9 cellular contexts compared by ENCODE assay signal in genomic region chr12:51846911-51847829, GRCh38. TPM values are rescaled to one million over a fixed set of nuclear protein-coding genes. Genes with fewer than 3 reads are reported as not detected.
DNase-seq lines count a peak whose midpoint lies in the region; ATAC-seq and TF ChIP-seq lines count a peak whose summit lies in the region.
"Had no signal": no experiment of that assay in that cellular context is flagged by ENCODE, and none has a peak within 500 bp of the region (broad histone marks: within the 10 kb centered on the region; RNA-seq: fewer than 3 reads in every experiment).

No MANE protein-coding gene starts in this region.

- peak overlapping the region; percentile 65 for H2AFZ ChIP-seq in GM23248

- CTCF ChIA-PET in activated CD4-positive, alpha-beta T cell treated with anti-CD3 and anti-CD28 coated beads, Interleukin-2, amount 10 ng/mL, durations not matched to agents 7 days and 5 days (lab: Charles Lee), result interaction anchor here (1.2 to 1.4 kb wide), 2 partner anchors 23 to 34 kb away, joined by 3 read pairs; no protein-coding TSS in a partner anchor
- CTCF ChIA-PET in naive thymus-derived CD4-positive, alpha-beta T cell (lab: Charles Lee), result interaction anchor here (1.0 kb wide), 1 partner anchor 39 kb away, joined by 3 read pairs; no protein-coding TSS in a partner anchor

- H3K27ac Mint-ChIP-seq in activated CD4-positive, alpha-beta T cell treated with anti-CD3 and anti-CD28 coated beads, Interleukin-2, amount 10 ng/mL, durations not matched to agents 7 days and 5 days, result no peak overlapping the region
- H3K27ac Mint-ChIP-seq in endothelial cell (ENCODE audit: unreplicated experiment), result peak overlapping the region; percentile 80
- H3K27ac Mint-ChIP-seq in naive thymus-derived CD4-positive, alpha-beta T cell, result peak overlapping the region in 1 of 9 donors; percentile 56

- no peaks in the 10 kb centered on the region for H3K9me3 ChIP-seq in GM23248 (ENCODE audit: low read depth)
- H3K9me3 ChIP-seq in naive thymus-derived CD4-positive, alpha-beta T cell (ENCODE audit: control insufficient read depth in 2 of 3, low read length in 3 of 3), result no peaks in the 10 kb centered on the region
- H3K9me3 ChIP-seq in subcutaneous abdominal adipose tissue (ENCODE audit: control insufficient read depth in 5 of 5, low read length in 5 of 5), result no peaks in the 10 kb centered on the region

- peak; percentile 66 for ATAC-seq in naive thymus-derived CD4-positive, alpha-beta T cell
- no peak for ATAC-seq in HG02763 (IDR thresholded peaks at IDR 0.05; ENCODE audit: unreplicated experiment)

- WGBS in GM23248 (ENCODE audit: low coverage in 1 of 2, low lambda C conversion rate in 2 of 2, missing lambda C conversion rate in 2 of 2), 2 experiments, result 2 to 3% methylated on average over 40 to 66 of the region's 66 CpGs

- peaks cover 59% of the 10 kb centered on the region for H3K27me3 ChIP-seq in GM23248 (replicated peaks; ENCODE audit: insufficient read depth)
- peaks cover 3 to 24% of the 10 kb centered on the region in 2 donors for H3K27me3 ChIP-seq in naive thymus-derived CD4-positive, alpha-beta T cell (ENCODE audit: control insufficient read depth in 2 of 2, insufficient read depth in 2 of 2, low read length in 2 of 2)
- H3K27me3 ChIP-seq in subcutaneous abdominal adipose tissue (ENCODE audit: control insufficient read depth in 5 of 5, insufficient read depth in 4 of 5, low read length in 5 of 5), result peaks cover 7 to 35% (median 22%) of the 10 kb centered on the region in 5 donors

- no peaks in the 10 kb centered on the region for H3K9me3 Mint-ChIP-seq in activated CD4-positive, alpha-beta T cell treated with anti-CD3 and anti-CD28 coated beads, Interleukin-2, amount 10 ng/mL, durations not matched to agents 7 days and 5 days
- H3K9me3 Mint-ChIP-seq in endothelial cell (ENCODE audit: unreplicated experiment), result no peaks in the 10 kb centered on the region
- peaks cover 0 to 2% (median 0%) of the 10 kb centered on the region in 11 donors for H3K9me3 Mint-ChIP-seq in naive thymus-derived CD4-positive, alpha-beta T cell

- TF ChIP-seq CTCF in endothelial cell (IDR thresholded peaks at IDR 0.05; ENCODE audit: unreplicated experiment), result no peak

- H3K9me2 ChIP-seq in GM23248 (ENCODE audit: insufficient read depth), result no peaks in the 10 kb centered on the region

- peaks cover 58% of the 10 kb centered on the region for H3K27me3 Mint-ChIP-seq in activated CD4-positive, alpha-beta T cell treated with anti-CD3 and anti-CD28 coated beads, Interleukin-2, amount 10 ng/mL, durations not matched to agents 7 days and 5 days
- H3K27me3 Mint-ChIP-seq in endothelial cell (ENCODE audit: unreplicated experiment), result peaks cover 10% of the 10 kb centered on the region
- H3K27me3 Mint-ChIP-seq in naive thymus-derived CD4-positive, alpha-beta T cell, result peaks cover 29 to 69% (median 34%) of the 10 kb centered on the region in 5 donors

- H3K9ac ChIP-seq in GM23248, result no peak overlapping the region
- H3K9ac ChIP-seq in subcutaneous abdominal adipose tissue (ENCODE audit: low read length in 5 of 5), result peak overlapping the region in 3 of 5 donors; percentile 66 to 70 (median 68)

- H3K4me2 ChIP-seq in GM23248 (ENCODE audit: unreplicated experiment), result peak overlapping the region; percentile 74

- intact Hi-C loops in naive thymus-derived CD4-positive, alpha-beta T cell (cut with micrococcal nuclease), result loop anchor here in 1 of 2 donors (2.0 kb wide), 1 partner anchor 32 kb away; a partner anchor contains a TSS

- peaks cover 14% of the 10 kb centered on the region for H3K4me1 Mint-ChIP-seq in activated CD4-positive, alpha-beta T cell treated with anti-CD3 and anti-CD28 coated beads, Interleukin-2, amount 10 ng/mL, durations not matched to agents 7 days and 5 days
- peaks cover 29% of the 10 kb centered on the region for H3K4me1 Mint-ChIP-seq in endothelial cell (ENCODE audit: unreplicated experiment)
- peaks cover 11 to 36% (median 29%) of the 10 kb centered on the region in 7 donors for H3K4me1 Mint-ChIP-seq in naive thymus-derived CD4-positive, alpha-beta T cell

- H3K4me3 Mint-ChIP-seq in activated CD4-positive, alpha-beta T cell treated with anti-CD3 and anti-CD28 coated beads, Interleukin-2, amount 10 ng/mL, durations not matched to agents 7 days and 5 days, result peak overlapping the region; percentile 31
- H3K4me3 Mint-ChIP-seq in endothelial cell (ENCODE audit: unreplicated experiment), result peak overlapping the region; percentile 92
- H3K4me3 Mint-ChIP-seq in naive thymus-derived CD4-positive, alpha-beta T cell, result peak overlapping the region; percentile 72 to 91 (median 84)

- in situ Hi-C loops in GM23248 (cut with MboI), result no loop called here

- H3K4me3 ChIP-seq in GM23248 (peak overlapping the region; percentile 66), subcutaneous abdominal adipose tissue (ENCODE audit: low read depth in 1 of 5, low read length in 5 of 5) (peak overlapping the region; percentile 57 to 76 (median 68))
- peak overlapping the region; percentile 37 for H3K4me3 ChIP-seq in naive thymus-derived CD4-positive, alpha-beta T cell (ENCODE audit: low read length)

- H3K4me1 ChIP-seq in GM23248 (ENCODE audit: insufficient read depth) (no peaks in the 10 kb centered on the region; the same call in 1 of the 2 replicates), subcutaneous abdominal adipose tissue (ENCODE audit: control insufficient read depth in 5 of 5, insufficient read depth in 5 of 5, low read length in 5 of 5) (peaks cover 2 to 52% (median 43%) of the 10 kb centered on the region in 5 donors)
- H3K4me1 ChIP-seq in naive thymus-derived CD4-positive, alpha-beta T cell (ENCODE audit: control insufficient read depth in 2 of 2, insufficient read depth in 2 of 2, low read length in 2 of 2), result peaks cover 0 to 9% of the 10 kb centered on the region in 2 donors

- no peaks in the 10 kb centered on the region for H3K79me2 ChIP-seq in GM23248 (ENCODE audit: insufficient read depth)

- no peaks in the 10 kb centered on the region for H3K36me3 ChIP-seq in GM23248 (ENCODE audit: low read depth)
- H3K36me3 ChIP-seq in naive thymus-derived CD4-positive, alpha-beta T cell (ENCODE audit: control insufficient read depth in 2 of 3, insufficient read depth in 3 of 3, low read length in 3 of 3), result no peaks in the 10 kb centered on the region
- H3K36me3 ChIP-seq in subcutaneous abdominal adipose tissue (ENCODE audit: control insufficient read depth in 5 of 5, insufficient read depth in 5 of 5, low read length in 5 of 5), result no peaks in the 10 kb centered on the region

- H3F3A ChIP-seq in GM23248 (ENCODE audit: insufficient read depth), result no peaks in the 10 kb centered on the region

- no peak overlapping the region for H3K27ac ChIP-seq in GM23248
- H3K27ac ChIP-seq in naive thymus-derived CD4-positive, alpha-beta T cell (ENCODE audit: low read depth, low read length), result no peak overlapping the region
- peak overlapping the region; percentile 54 for H3K27ac ChIP-seq in subcutaneous abdominal adipose tissue (ENCODE audit: low read depth, low read length)

- POLR2A ChIA-PET in activated CD4-positive, alpha-beta T cell treated with anti-CD3 and anti-CD28 coated beads, Interleukin-2, amount 10 ng/mL, durations not matched to agents 7 days and 5 days (lab: Charles Lee), result no interaction called here
- POLR2A ChIA-PET in naive thymus-derived CD4-positive, alpha-beta T cell (lab: Charles Lee), result no interaction called here

- no peaks in the 10 kb centered on the region for H3K36me3 Mint-ChIP-seq in activated CD4-positive, alpha-beta T cell treated with anti-CD3 and anti-CD28 coated beads, Interleukin-2, amount 10 ng/mL, durations not matched to agents 7 days and 5 days (ENCODE audit: low read depth)
- peaks cover 14% of the 10 kb centered on the region for H3K36me3 Mint-ChIP-seq in endothelial cell (ENCODE audit: low read depth, unreplicated experiment)
- H3K36me3 Mint-ChIP-seq in naive thymus-derived CD4-positive, alpha-beta T cell, result peaks cover 0 to 3% (median 0%) of the 10 kb centered on the region in 5 donors

- no peaks in the 10 kb centered on the region for H4K20me1 ChIP-seq in GM23248 (ENCODE audit: insufficient read depth)

- DNase-seq in GM23248 (peak; percentile 46), endothelial cell (ENCODE audit: low spot score) (peak; percentile 70), NCI-H774 (lab: John Stamatoyannopoulos, UW) (no peak), kidney tubule cell (ENCODE audit: low spot score) (no peak)
- peak; percentile 24 for DNase-seq in activated CD4-positive, alpha-beta T cell treated with anti-CD3 and anti-CD28 coated beads, Interleukin-2, amount 10 ng/mL, durations not matched to agents 7 days and 5 days
- DNase-seq in naive thymus-derived CD4-positive, alpha-beta T cell, result peak in 5 of 9 donors; percentile 17 to 50 (median 25)

RNA-seq across cellular contexts. Expression of gene FIGNL2, which starts 1.3 kb away (rescaled TPM):
- 0.32 and 0.76 TPM in 2 replicates for total RNA-seq in GM23248 (2014; rRNA removed; shearing (Covaris generic))
- 0.13 and 0.23 TPM in 2 replicates for polyA plus RNA-seq in GM23248 (2016; fragmentation: Nextera tagmentation; extraction: Ambion mirVana)
- total RNA-seq in activated CD4-positive, alpha-beta T cell treated with anti-CD3 and anti-CD28 coated beads, Interleukin-2, amount 10 ng/mL, durations not matched to agents 7 days and 5 days, result under 1 TPM; 0.17 to 0.19 TPM
- 42.0 TPM for total RNA-seq in endothelial cell (ENCODE audit: unreplicated experiment)
- 1 to 10 TPM in 4 of 5 experiments, under 1 TPM in 1; 0.22 to 2.1 (median 1.5) TPM for total RNA-seq in naive thymus-derived CD4-positive, alpha-beta T cell
- polyA plus RNA-seq in naive thymus-derived CD4-positive, alpha-beta T cell, result under 1 TPM in 1 of 2 donors, not detected in 1; 0.07 TPM
- total RNA-seq: RPMI7951 had no signal

RNA-seq across cellular contexts. Expression of gene ANKRD33, which starts 40.7 kb away (rescaled TPM):
- total RNA-seq in GM23248 (2014; rRNA removed; shearing (Covaris generic)), result not detected in 2 replicates
- not detected in 2 replicates for polyA plus RNA-seq in GM23248 (2016; fragmentation: Nextera tagmentation; extraction: Ambion mirVana)
- total RNA-seq in activated CD4-positive, alpha-beta T cell treated with anti-CD3 and anti-CD28 coated beads, Interleukin-2, amount 10 ng/mL, durations not matched to agents 7 days and 5 days, result not detected
- 0.31 TPM for total RNA-seq in endothelial cell (ENCODE audit: unreplicated experiment)
- total RNA-seq in naive thymus-derived CD4-positive, alpha-beta T cell, result not detected
- not detected for polyA plus RNA-seq in naive thymus-derived CD4-positive, alpha-beta T cell
- total RNA-seq: RPMI7951 had no signal

Comparison
In these comparisons a context has a peak if more than half of its experiments do, and no peak if none do; other contexts are left out.
1. DNase-seq: peak in GM23248 (single experiment), activated CD4-positive, alpha-beta T cell treated with anti-CD3 and anti-CD28 coated beads, Interleukin-2, amount 10 ng/mL, durations not matched to agents 7 days and 5 days (single experiment), endothelial cell (single experiment) and naive thymus-derived CD4-positive, alpha-beta T cell (5 of 9); none in NCI-H774 (single experiment) and kidney tubule cell (single experiment).
2. H3K4me3 Mint-ChIP-seq: peak in every context shown above with its lines; median percentile 92 in endothelial cell; 84 in naive thymus-derived CD4-positive, alpha-beta T cell; 31 in activated CD4-positive, alpha-beta T cell treated with anti-CD3 and anti-CD28 coated beads, Interleukin-2, amount 10 ng/mL, durations not matched to agents 7 days and 5 days.
3. RNA of gene FIGNL2, which starts 1.3 kb away (total RNA-seq): 42.0 TPM in endothelial cell (single experiment); 0.22 to 2.1 TPM in naive thymus-derived CD4-positive, alpha-beta T cell, 0.32 to 0.76 TPM in GM23248 and 0.17 to 0.19 TPM in activated CD4-positive, alpha-beta T cell treated with anti-CD3 and anti-CD28 coated beads, Interleukin-2, amount 10 ng/mL, durations not matched to agents 7 days and 5 days; every median in the first group is over 10 times any median in the second.
4. Peak in every context shown above with its lines, with median percentiles within 50 percentile points of each other: H3K4me3 ChIP-seq.